14 cellular contexts compared by ENCODE assay signal in the genomic region with DNA sequence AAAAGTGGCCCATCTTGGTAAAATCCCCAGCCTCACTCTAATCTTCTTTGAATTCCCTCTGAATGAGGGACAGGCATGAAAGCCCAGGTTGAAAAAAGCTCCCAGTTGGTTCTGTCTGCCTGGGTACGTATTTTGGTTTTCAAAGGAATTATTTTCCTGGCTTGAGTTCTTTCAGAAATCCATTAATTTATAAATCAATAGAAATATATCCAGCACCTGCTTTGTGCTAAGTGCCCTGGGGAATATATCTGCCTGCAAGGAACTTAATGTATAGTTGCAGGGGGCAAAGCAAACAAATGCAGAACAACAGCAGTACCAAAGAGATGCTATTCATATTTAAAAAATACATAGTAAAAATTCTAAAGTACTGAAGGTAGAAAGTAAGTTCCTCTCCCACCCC.
A peak's percentile ranks its signal among the peaks of the same experiment; 100 is the strongest.
DNase-seq lines count a peak whose midpoint lies in the region.
"Had no signal": no experiment of that assay in that cellular context is flagged by ENCODE, and none has a peak within 500 bp of the region (broad histone marks: within the 10 kb centered on the region; RNA-seq: fewer than 3 reads in every experiment).

No MANE protein-coding gene starts in this region.

- DNase-seq in NCI-H748 (lab: John Stamatoyannopoulos, UW; ENCODE audit: unreplicated experiment) (peak; percentile 55), NCI-H748 treated with DMSO at 0.1 percent for 48 hours (lab: John Stamatoyannopoulos, UW) (no peak), NCI-H1417 (lab: John Stamatoyannopoulos, UW) (peak in 2 of 3 experiments; percentile 53 to 88), cerebellar cortex (ENCODE audit: low spot score) (peak; percentile 14), pons (ENCODE audit: low spot score) (no peak)
- no peak for DNase-seq in activated naive CD4-positive, alpha-beta T cell (lab: John Stamatoyannopoulos, UW)
- DNase-seq: Calu3; CD4-positive, alpha-beta memory T cell; COR-L47; DMS53; DMS79 treated with DMSO at 0.1 percent for 48 hours; GF-D8; GOT3; HCEC 1CT had no signal

Comparison
In these comparisons a context has a peak if more than half of its experiments do, and no peak if none do; other contexts are left out.
1. DNase-seq: peak in NCI-H748 (single experiment), NCI-H1417 (2 of 3) and cerebellar cortex (single experiment); none in NCI-H748 treated with DMSO at 0.1 percent for 48 hours (single experiment), pons (single experiment) and activated naive CD4-positive, alpha-beta T cell (0 of 4).